ENCODE assay signal across 8 cellular contexts in genomic region chr6:42532038-42532669, GRCh38. TPM values are rescaled to one million over a fixed set of nuclear protein-coding genes. Genes with fewer than 3 reads are reported as not detected.
DNase-seq lines count a peak whose midpoint lies in the region; ATAC-seq and TF ChIP-seq lines count a peak whose summit lies in the region.

No MANE protein-coding gene starts in this region.

- peak; percentile 86 for TF ChIP-seq CTCF in A673 (conservative IDR thresholded peaks at IDR 0.05; ENCODE audit: low read depth, low read length)

- DNase-seq in A673 (ENCODE audit: low spot score), result peak; percentile 72
- peak; percentile 9 for DNase-seq in GDM1 (lab: John Stamatoyannopoulos, UW)
- DNase-seq in NCI-H1436 treated with DMSO at 0.1 percent for 48 hours (lab: John Stamatoyannopoulos, UW), result peak; percentile 29
- peak; percentile 57 for DNase-seq in SW480 (ENCODE audit: low spot score)
- DNase-seq in fibroblast of gingiva (ENCODE audit: low read depth), result peak; percentile 58
- DNase-seq in non-pigmented ciliary epithelial cell (ENCODE audit: low read depth), result peak; percentile 34
- DNase-seq in cortex of kidney (lab: John Stamatoyannopoulos, UW), result no peak

- ATAC-seq in GM19351 (IDR thresholded peaks at IDR 0.05; ENCODE audit: unreplicated experiment), result no peak

- intact Hi-C loops in A673 (cut with micrococcal nuclease; ENCODE audit: unreplicated experiment), result loop anchor here (5.0 kb wide), 1 partner anchor 270 kb away; no protein-coding TSS in a partner anchor

- no peak overlapping the region for H3K4me3 ChIP-seq in A673 (ENCODE audit: low read depth, low read length, poor library complexity, severe bottlenecking)

- POLR2A ChIA-PET in A673 (lab: Charles Lee; ENCODE audit: low non-redundant PET), result no interaction called here

- no peaks in the 10 kb centered on the region for H3K36me3 ChIP-seq in A673 (ENCODE audit: insufficient read depth, low read length, poor library complexity, severe bottlenecking)

- no TSS peak for BruUV-seq in A673 (replicated peaks; lab: Mats Ljungman, UMichigan)

- H3K4me1 ChIP-seq in A673 (ENCODE audit: insufficient read depth, low read length, poor library complexity, severe bottlenecking), result no peaks in the 10 kb centered on the region

- H3K27ac ChIP-seq in A673 (ENCODE audit: low read depth, low read length, poor library complexity, severe bottlenecking), result no peak overlapping the region

- H3K27me3 ChIP-seq in A673 (replicated peaks; ENCODE audit: insufficient read depth, low read depth, low read length, poor library complexity), result no peaks in the 10 kb centered on the region

- no peaks in the 10 kb centered on the region for H3K9me3 ChIP-seq in A673 (ENCODE audit: low read depth, low read length, poor library complexity, severe bottlenecking)

- CTCF ChIA-PET in A673 (lab: Charles Lee), result no interaction called here

RNA-seq across cellular contexts. Expression of gene UBR2, which starts 31.7 kb away (rescaled TPM):
- 17.5 and 21.1 TPM in 2 replicates for total RNA-seq in A673 (2021)
